Comparison of ENCODE assay signal across 7 cellular contexts in genomic region chr7:129434846-129435318, GRCh38. TPM values are rescaled to one million over a fixed set of nuclear protein-coding genes. Genes with fewer than 3 reads are reported as not detected.
DNase-seq lines count a peak whose midpoint lies in the region; ATAC-seq, FAIRE-seq and TF ChIP-seq lines count a peak whose summit lies in the region.

No MANE protein-coding gene starts in this region.

- FAIRE-seq in RCC 7860 (lab: Jason Lieb, UNC): no peak

- H3K4me3 ChIP-seq in GM12865 (ENCODE audit: low read depth, low read length): peak overlapping the region; percentile 72
- peak overlapping the region; percentile 66 for H3K4me3 ChIP-seq in astrocyte of the spinal cord (ENCODE audit: low read depth, low read length)

- ATAC-seq in stimulated activated naive CD8-positive, alpha-beta T cell treated with anti-CD3 and anti-CD28 coated beads, Interleukin-15, Interleukin-2, amounts not matched to agents 100 U/mL and 50 U/mL, for 24 hours: no peak

- peak overlapping the region; percentile 91 to 95 (median 94) for H3K4me3 Mint-ChIP-seq in immature natural killer cell

- peak overlapping the region in 3 of 6 donors; percentile 3 to 37 (median 31) for H3K27ac Mint-ChIP-seq in immature natural killer cell

- no peaks in the 10 kb centered on the region for H3K36me3 Mint-ChIP-seq in immature natural killer cell

- H3K9me3 Mint-ChIP-seq in immature natural killer cell: no peaks in the 10 kb centered on the region

- TF ChIP-seq CTCF in GM12865 (IDR thresholded peaks at IDR 0.05; ENCODE audit: insufficient read depth, low read depth, low read length, missing control alignments): no peak
- no peak for TF ChIP-seq CTCF in astrocyte of the spinal cord (IDR thresholded peaks at IDR 0.05; ENCODE audit: low read depth, low read length)

- DNase-seq in GM12865 (ENCODE audit: low read depth) (peak; percentile 5), NCI-H146 treated with DMSO at 0.1 percent for 48 hours (lab: John Stamatoyannopoulos, UW; ENCODE audit: unreplicated experiment) (peak; percentile 9), astrocyte of the spinal cord (ENCODE audit: low read depth, low spot score) (peak; percentile 8), immature natural killer cell (no peak), mesenteric fat pad (ENCODE audit: low spot score) (no peak), RCC 7860 (ENCODE audit: low spot score) (no peak)
- DNase-seq in stimulated activated naive CD8-positive, alpha-beta T cell treated with anti-CD3 and anti-CD28 coated beads, Interleukin-15, Interleukin-2, amounts not matched to agents 100 U/mL and 50 U/mL, for 24 hours: peak; percentile 11

- H3K27me3 Mint-ChIP-seq in immature natural killer cell (ENCODE audit: low read depth in 3 of 3): peaks cover 2 to 9% (median 5%) of the 10 kb centered on the region in 3 donors

- H3K4me1 Mint-ChIP-seq in immature natural killer cell: peaks cover 19 to 24% of the 10 kb centered on the region in 2 donors

- in situ Hi-C loops in astrocyte of the spinal cord (cut with HindIII; ENCODE audit: low sequenced_read_pairs): no loop called here

RNA-seq across cellular contexts. Expression of gene STRIP2, which starts 0.7 kb away (rescaled TPM):
- under 1 TPM in 1 of 3 donors, not detected in 2; 0.25 TPM for polyA plus RNA-seq in immature natural killer cell
- 0.19 TPM for total RNA-seq in mesenteric fat pad

Comparison
In these comparisons a context has a peak if more than half of its experiments do, and no peak if none do; other contexts are left out.
1. DNase-seq: peak in GM12865 (single experiment), NCI-H146 treated with DMSO at 0.1 percent for 48 hours (single experiment), astrocyte of the spinal cord (single experiment) and stimulated activated naive CD8-positive, alpha-beta T cell treated with anti-CD3 and anti-CD28 coated beads, Interleukin-15, Interleukin-2, amounts not matched to agents 100 U/mL and 50 U/mL, for 24 hours (single experiment); none in immature natural killer cell (0 of 3), mesenteric fat pad (single experiment) and RCC 7860 (single experiment).